In genomic region chr6:107491791-107492674, GRCh38 we compare ENCODE assay signal across 8 cellular contexts. TPM values are rescaled to one million over a fixed set of nuclear protein-coding genes. Genes with fewer than 3 reads are reported as not detected.
DNase-seq lines count a peak whose midpoint lies in the region; ATAC-seq and TF ChIP-seq lines count a peak whose summit lies in the region.

No MANE protein-coding gene starts in this region.

- H3K27me3 ChIP-seq in OCI-LY1 (ENCODE audit: insufficient read depth, low read length) (no peaks in the 10 kb centered on the region), prostate gland (replicated peaks; ENCODE audit: insufficient read depth) (no peaks in the 10 kb centered on the region)

- TF ChIP-seq POLR2A in prostate gland (IDR thresholded peaks at IDR 0.05) = no peak

- 27% methylated on average over 15 of the region's 15 CpGs for WGBS in prostate gland

- H3K9me2 ChIP-seq in OCI-LY1 (ENCODE audit: low read depth, low read length) = no peaks in the 10 kb centered on the region

- no peak for TF ChIP-seq CTCF in OCI-LY1 (IDR thresholded peaks at IDR 0.05; ENCODE audit: low read length)
- no peak for TF ChIP-seq CTCF in fibroblast of pulmonary artery (IDR thresholded peaks at IDR 0.05; ENCODE audit: low read length, missing control alignments)
- TF ChIP-seq CTCF in prostate gland (IDR thresholded peaks at IDR 0.05) = no peak

- H3K27ac ChIP-seq in OCI-LY1 (ENCODE audit: low read depth, low read length, poor library complexity, severe bottlenecking) (peak overlapping the region; percentile 87), prostate gland (peak overlapping the region in 1 of 2 donors; percentile 8)

- peaks cover 67% of the 10 kb centered on the region for H3K79me2 ChIP-seq in OCI-LY1 (ENCODE audit: insufficient read depth, low read length)

- DNase-seq in EL = peak; percentile 58
- peak; percentile 76 for DNase-seq in fibroblast of pulmonary artery (ENCODE audit: low read depth)
- DNase-seq in prostate gland (ENCODE audit: low spot score) = no peak
- no peak for DNase-seq in NCI-H510A treated with DMSO at 0.1 percent for 48 hours (lab: John Stamatoyannopoulos, UW)
- no peak for DNase-seq in D341Med (ENCODE audit: low spot score)
- no peak for DNase-seq in NCI-H2107 treated with DMSO at 0.1 percent for 48 hours (lab: John Stamatoyannopoulos, UW; ENCODE audit: unreplicated experiment)

- peak overlapping the region; percentile 95 for H3K9ac ChIP-seq in OCI-LY1 (ENCODE audit: low read length)

- ATAC-seq in HG02610 (IDR thresholded peaks at IDR 0.05; ENCODE audit: unreplicated experiment) = no peak

- no peaks in the 10 kb centered on the region for H3K9me3 ChIP-seq in OCI-LY1 (ENCODE audit: low read length)
- H3K9me3 ChIP-seq in prostate gland = no peaks in the 10 kb centered on the region

- intact Hi-C loops in prostate gland (cut with DNase I) = loop anchor here (5.0 kb wide), 2 partner anchors 40 to 165 kb away; no protein-coding TSS in a partner anchor

- H2AFZ ChIP-seq in OCI-LY1 (ENCODE audit: low read length) = no peak overlapping the region

- peaks cover 16% of the 10 kb centered on the region; the same call in 1 of the 2 replicates for H3K36me3 ChIP-seq in OCI-LY1 (ENCODE audit: insufficient read depth, low read length)
- H3K36me3 ChIP-seq in prostate gland = no peaks in the 10 kb centered on the region

- H3K4me3 ChIP-seq in OCI-LY1 (ENCODE audit: low read depth, low read length, poor library complexity, severe bottlenecking) (peak overlapping the region; percentile 99), fibroblast of pulmonary artery (replicated peaks; ENCODE audit: low read depth, low read length) (peak overlapping the region; percentile 80), prostate gland (peak overlapping the region; percentile 44 to 65)

- H3K4me2 ChIP-seq in OCI-LY1 (ENCODE audit: low read length) = peak overlapping the region; percentile 89

- H4K20me1 ChIP-seq in OCI-LY1 (ENCODE audit: insufficient read depth, low read length) = no peaks in the 10 kb centered on the region

- H3F3A ChIP-seq in OCI-LY1 (ENCODE audit: insufficient read depth, low read length) = peaks cover 7% of the 10 kb centered on the region; the same call in 1 of the 2 replicates

- H3K4me1 ChIP-seq in OCI-LY1 (ENCODE audit: insufficient read depth, low read length, severe bottlenecking) (peaks cover 58% of the 10 kb centered on the region), prostate gland (replicated peaks) (peaks cover 3% of the 10 kb centered on the region)

RNA-seq across cellular contexts. Expression of gene SOBP, which starts 2.1 kb away (rescaled TPM):
- total RNA-seq in prostate gland = 10 to 100 TPM; 15.8 to 23.3 TPM

RNA-seq across cellular contexts. Expression of gene PDSS2, which starts 32.7 kb away (rescaled TPM):
- 10 to 100 TPM; 12.7 to 35.3 TPM for total RNA-seq in prostate gland

Comparison
In these comparisons a context has a peak if more than half of its experiments do, and no peak if none do; other contexts are left out.
1. DNase-seq: peak in EL (single experiment) and fibroblast of pulmonary artery (single experiment); none in prostate gland (single experiment), NCI-H510A treated with DMSO at 0.1 percent for 48 hours (single experiment), D341Med (single experiment) and NCI-H2107 treated with DMSO at 0.1 percent for 48 hours (single experiment).
2. Peak in every context shown above with its lines, with median percentiles within 50 percentile points of each other: H3K4me3 ChIP-seq.